ENCODE assay signal across 8 cellular contexts in the genomic region with DNA sequence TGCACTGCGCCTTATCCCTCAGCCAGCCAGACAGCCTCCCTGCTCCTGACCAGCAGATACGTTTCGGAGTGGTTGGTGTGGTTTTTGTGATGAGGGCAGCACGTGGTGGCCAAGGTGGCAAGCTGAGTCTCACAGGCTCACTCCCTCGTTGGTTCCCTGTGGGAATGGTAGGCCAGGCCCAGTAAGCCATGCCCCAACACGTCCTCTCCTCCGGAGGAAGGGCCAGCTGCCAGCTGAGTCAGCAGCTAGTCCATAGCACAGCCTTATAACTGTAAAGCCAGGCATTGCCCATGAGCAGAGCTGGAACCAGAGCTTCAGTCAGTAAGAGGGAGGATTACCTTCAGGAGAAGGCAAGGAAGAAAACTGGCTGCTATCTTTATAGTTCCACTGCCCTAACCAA. TPM values are rescaled to one million over a fixed set of nuclear protein-coding genes. Genes with fewer than 3 reads are reported as not detected.
DNase-seq lines count a peak whose midpoint lies in the region; ATAC-seq and TF ChIP-seq lines count a peak whose summit lies in the region.

No MANE protein-coding gene starts in this region.

- H4K8ac ChIP-seq in mesendoderm (ENCODE audit: low read depth, low read length): no peak overlapping the region

- DNase-seq in DMS 273 (lab: John Stamatoyannopoulos, UW; ENCODE audit: unreplicated experiment) (peak; percentile 94), NCI-H1105 treated with DMSO at 0.1 percent for 48 hours (lab: John Stamatoyannopoulos, UW) (peak; percentile 32), cardiac fibroblast (ENCODE audit: low read depth in 2 of 2) (peak; percentile 82 to 88), neural crest cell (ENCODE audit: low read depth, low spot score) (no peak), mesendoderm (no peak)
- no peak for DNase-seq in T-helper 2 cell treated with Interferon-gamma antibody and Interleukin-4, amounts not matched to agents 5 μg/mL and 100 μg/mL, for 36 hours (ENCODE audit: low spot score)

- H3K4me3 Mint-ChIP-seq in neural crest cell: no peak overlapping the region
- no peak overlapping the region for H3K4me3 Mint-ChIP-seq in T-helper 2 cell treated with Interferon-gamma antibody and Interleukin-4, amounts not matched to agents 5 μg/mL and 100 μg/mL, for 36 hours

- no peaks in the 10 kb centered on the region for H3K27me3 ChIP-seq in mesendoderm (ENCODE audit: insufficient read depth, low read length, poor library complexity)

- no peak for TF ChIP-seq CTCF in cardiac fibroblast (IDR thresholded peaks at IDR 0.05; ENCODE audit: low read depth, low read length)
- no peak for TF ChIP-seq CTCF in neural crest cell (conservative IDR thresholded peaks at IDR 0.05)

- H3K23ac ChIP-seq in mesendoderm (ENCODE audit: low read length): no peak overlapping the region

- no peak overlapping the region for H3K56ac ChIP-seq in mesendoderm (ENCODE audit: low read length)

- peaks cover 4% of the 10 kb centered on the region for H3K36me3 ChIP-seq in mesendoderm (ENCODE audit: control insufficient read depth, insufficient read depth, low read length)

- no peak overlapping the region for H3K27ac ChIP-seq in mesendoderm (ENCODE audit: low read depth, low read length)

- peaks cover 15% of the 10 kb centered on the region for H3K4me1 Mint-ChIP-seq in neural crest cell
- peaks cover 7% of the 10 kb centered on the region for H3K4me1 Mint-ChIP-seq in T-helper 2 cell treated with Interferon-gamma antibody and Interleukin-4, amounts not matched to agents 5 μg/mL and 100 μg/mL, for 36 hours (ENCODE audit: low read depth)

- no peaks in the 10 kb centered on the region for H3K9me3 Mint-ChIP-seq in neural crest cell
- no peaks in the 10 kb centered on the region for H3K9me3 Mint-ChIP-seq in T-helper 2 cell treated with Interferon-gamma antibody and Interleukin-4, amounts not matched to agents 5 μg/mL and 100 μg/mL, for 36 hours

- H4K5ac ChIP-seq in mesendoderm (ENCODE audit: low read length): no peak overlapping the region

- no peak overlapping the region for H2BK120ac ChIP-seq in mesendoderm (ENCODE audit: low read depth, low read length)

- no peaks in the 10 kb centered on the region for H3K4me1 ChIP-seq in mesendoderm (ENCODE audit: control insufficient read depth, low read depth, low read length)

- no peak overlapping the region for H3K9ac ChIP-seq in mesendoderm (ENCODE audit: low read length)

- ATAC-seq in GM21786 (IDR thresholded peaks at IDR 0.05; ENCODE audit: unreplicated experiment) (no peak), HG02588 (IDR thresholded peaks at IDR 0.05; ENCODE audit: unreplicated experiment) (no peak)

- H2BK15ac ChIP-seq in mesendoderm (replicated peaks; ENCODE audit: low read depth): no peak overlapping the region

- H3K36me3 Mint-ChIP-seq in neural crest cell (ENCODE audit: low read depth): no peaks in the 10 kb centered on the region
- H3K36me3 Mint-ChIP-seq in T-helper 2 cell treated with Interferon-gamma antibody and Interleukin-4, amounts not matched to agents 5 μg/mL and 100 μg/mL, for 36 hours (ENCODE audit: low read depth): peaks cover 32% of the 10 kb centered on the region

- H3K27ac Mint-ChIP-seq in neural crest cell (ENCODE audit: unreplicated experiment): peak overlapping the region; percentile 71
- H3K27ac Mint-ChIP-seq in T-helper 2 cell treated with Interferon-gamma antibody and Interleukin-4, amounts not matched to agents 5 μg/mL and 100 μg/mL, for 36 hours: no peak overlapping the region

- WGBS in mesendoderm (ENCODE audit: extremely low coverage, insufficient coverage, low lambda C conversion rate): no CpG with 5 or more reads among the region's 7 CpGs

- peaks cover 19% of the 10 kb centered on the region for H3K79me2 ChIP-seq in mesendoderm (ENCODE audit: control insufficient read depth, insufficient read depth, low read length)

- H3K18ac ChIP-seq in mesendoderm (ENCODE audit: low read length): no peak overlapping the region

- peaks cover 20% of the 10 kb centered on the region for H3K79me1 ChIP-seq in mesendoderm (ENCODE audit: low read length)

- H2AK5ac ChIP-seq in mesendoderm (ENCODE audit: low read length): no peak overlapping the region

- H3K4ac ChIP-seq in mesendoderm (ENCODE audit: low read depth, low read length): no peak overlapping the region

- H2BK5ac ChIP-seq in mesendoderm (ENCODE audit: low read length): no peak overlapping the region

- H3K4me3 ChIP-seq in cardiac fibroblast (replicated peaks in 1 of 2; ENCODE audit: low read depth in 2 of 2, low read length in 2 of 2): no peak overlapping the region
- H3K4me3 ChIP-seq in mesendoderm (ENCODE audit: low read length): no peak overlapping the region

- no peak overlapping the region for H3K4me2 ChIP-seq in mesendoderm (ENCODE audit: low read length)

- H3K27me3 Mint-ChIP-seq in neural crest cell (ENCODE audit: low read depth): no peaks in the 10 kb centered on the region
- H3K27me3 Mint-ChIP-seq in T-helper 2 cell treated with Interferon-gamma antibody and Interleukin-4, amounts not matched to agents 5 μg/mL and 100 μg/mL, for 36 hours (ENCODE audit: low read depth): no peaks in the 10 kb centered on the region

RNA-seq across cellular contexts. Expression of a gene that starts 29.5 kb away (rescaled TPM):
- total RNA-seq in neural crest cell: 153 and 165 TPM in 2 replicates
- polyA plus RNA-seq in mesendoderm (2013, experiment 1 of 2): 115 TPM
- polyA plus RNA-seq in mesendoderm (2013, experiment 2 of 2): 117 TPM

RNA-seq across cellular contexts. Expression of a gene that starts 40.6 kb away (rescaled TPM):
- total RNA-seq in neural crest cell: not detected in 2 replicates
- 0.07 TPM for polyA plus RNA-seq in mesendoderm (2013, experiment 1 of 2)
- polyA plus RNA-seq in mesendoderm (2013, experiment 2 of 2): 0.07 TPM

RNA-seq across cellular contexts. Expression of a gene that starts 43.9 kb away (rescaled TPM):
- 44.7 and 44.8 TPM in 2 replicates for total RNA-seq in neural crest cell
- polyA plus RNA-seq in mesendoderm (2013, experiment 1 of 2): 32.6 TPM
- 29.9 TPM for polyA plus RNA-seq in mesendoderm (2013, experiment 2 of 2)

RNA-seq across cellular contexts. Expression of a gene that starts 44.3 kb away (rescaled TPM):
- 24.3 and 24.6 TPM in 2 replicates for total RNA-seq in neural crest cell
- polyA plus RNA-seq in mesendoderm (2013, experiment 1 of 2): 9.1 TPM
- polyA plus RNA-seq in mesendoderm (2013, experiment 2 of 2): 9.4 TPM

Comparison
In these comparisons a context has a peak if more than half of its experiments do, and no peak if none do; other contexts are left out.
1. DNase-seq: peak in DMS 273 (single experiment), NCI-H1105 treated with DMSO at 0.1 percent for 48 hours (single experiment) and cardiac fibroblast (2 of 2); none in neural crest cell (single experiment), mesendoderm (single experiment) and T-helper 2 cell treated with Interferon-gamma antibody and Interleukin-4, amounts not matched to agents 5 μg/mL and 100 μg/mL, for 36 hours (single experiment).